ENCODE assay signal across 27 cellular contexts in the genomic region with DNA sequence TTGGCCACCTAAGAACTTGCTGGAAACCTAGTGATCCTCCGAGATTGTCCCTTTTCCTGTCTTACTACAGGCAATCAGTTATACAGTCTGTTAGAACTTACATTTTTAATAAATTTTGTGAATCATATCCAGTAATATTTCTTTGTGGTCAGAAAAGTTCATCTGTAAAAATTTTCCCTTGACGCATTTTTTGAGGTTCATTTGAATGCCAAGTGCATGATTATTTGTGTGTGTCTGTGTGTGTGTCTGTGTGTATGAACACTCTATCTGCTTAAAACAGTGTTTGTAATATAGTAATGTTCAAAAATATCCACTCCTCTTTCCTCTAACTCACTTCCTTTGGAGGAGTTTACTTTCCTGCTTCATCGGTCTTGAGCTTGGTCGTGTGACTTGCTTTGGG.
"Had no signal": no experiment of that assay in that cellular context is flagged by ENCODE, and none has a peak within 500 bp of the region (broad histone marks: within the 10 kb centered on the region; RNA-seq: fewer than 3 reads in every experiment).

No MANE protein-coding gene starts in this region.

- DNase-seq: kidney glomerular epithelial cell; left cardiac atrium; left ventricle myocardium superior; midbrain; mucosa of descending colon; naive thymus-derived CD4-positive, alpha-beta T cell; ovary; retina; right cardiac atrium; stimulated activated CD4-positive, alpha-beta T cell treated with anti-CD3 and anti-CD28 coated beads, Interleukin-12 subunit alpha, Interleukin-12 subunit beta, amount 100 ng/mL, for 4 hours; stimulated activated CD4-positive, alpha-beta T cell treated with anti-CD3 and anti-CD28 coated beads, Interleukin-15, amount 100 ng/mL, for 24 hours; stimulated activated CD4-positive, alpha-beta T cell treated with anti-CD3 and anti-CD28 coated beads, Interleukin-2, amount 100 ng/mL, for 24 hours; stimulated activated CD4-positive, alpha-beta T cell treated with anti-CD3 and anti-CD28 coated beads, Interleukin-4, amount 100 ng/mL, for 1 hour; stimulated activated naive B cell treated with anti-CD40 and anti-IgM and Interleukin-4, amounts not matched to agents 10 μg/mL and 1 μg/mL and 100 μg/mL, for 72 hours; stimulated activated naive CD8-positive, alpha-beta T cell treated with anti-CD3 and anti-CD28 coated beads, Interleukin-15, Interleukin-2, amounts not matched to agents 100 U/mL and 50 U/mL, for 24 hours; stomach; tibial artery; trophoblast cell; upper lobe of right lung had no signal

- H3K4me1 ChIP-seq: stomach, suprapubic skin, tibial artery, upper lobe of right lung had no signal

- H3K27me3 ChIP-seq: hepatocyte, ovary, stomach, suprapubic skin, tibial artery, upper lobe of right lung had no signal

- H3K4me3 ChIP-seq: hepatocyte, lung, mucosa of descending colon, ovary, skin epidermis, stomach, suprapubic skin, thoracic aorta, tibial artery, upper lobe of right lung had no signal

- H3K9me3 ChIP-seq: ovary, suprapubic skin, thoracic aorta, tibial artery, upper lobe of right lung had no signal

- H3K27ac ChIP-seq: hepatocyte, ovary, stomach, suprapubic skin, thoracic aorta, tibial artery, upper lobe of right lung had no signal

- H3K36me3 ChIP-seq: ovary, stomach, suprapubic skin, thoracic aorta, tibial artery, upper lobe of right lung had no signal

- H3K79me2 ChIP-seq: hepatocyte had no signal

- H2AFZ ChIP-seq: hepatocyte had no signal

- H3K4me2 ChIP-seq: hepatocyte had no signal

- ATAC-seq: left cardiac atrium; left lobe of liver; left ventricle myocardium superior; mucosa of descending colon; naive thymus-derived CD4-positive, alpha-beta T cell; natural killer cell treated with Interleukin-12 subunit alpha and Interleukin-12 subunit beta and Interleukin-15 and Interleukin-18, amount 100 ng/mL, for 72 hours; right cardiac atrium; sciatic nerve; stimulated activated naive B cell treated with anti-CD40 and anti-IgM and Interleukin-4, amounts not matched to agents 10 μg/mL and 1 μg/mL and 100 μg/mL, for 72 hours; stimulated activated naive CD8-positive, alpha-beta T cell treated with anti-CD3 and anti-CD28 coated beads, Interleukin-15, Interleukin-2, amounts not matched to agents 100 U/mL and 50 U/mL, for 24 hours; upper lobe of right lung had no signal
